27 cellular contexts compared by ENCODE assay signal in genomic region chr14:39739796-39740195, GRCh38.
DNase-seq lines count a peak whose midpoint lies in the region; ATAC-seq and TF ChIP-seq lines count a peak whose summit lies in the region.
"Had no signal": no experiment of that assay in that cellular context is flagged by ENCODE, and none has a peak within 500 bp of the region (broad histone marks: within the 10 kb centered on the region; RNA-seq: fewer than 3 reads in every experiment).

No MANE protein-coding gene starts in this region.

- H3K4me1 ChIP-seq in heart left ventricle: no peaks in the 10 kb centered on the region
- H3K4me1 ChIP-seq in lung (ENCODE audit: control insufficient read depth in 2 of 2, insufficient read depth in 2 of 2, low read length in 2 of 2): peaks cover 0 to 2% of the 10 kb centered on the region in 2 donors
- no peaks in the 10 kb centered on the region for H3K4me1 ChIP-seq in ovary (ENCODE audit: insufficient read depth)
- H3K4me1 ChIP-seq: A549, body of pancreas had no signal

- in situ Hi-C loops in G401 (cut with HindIII; ENCODE audit: low sequenced_read_pairs): no loop called here

- TF ChIP-seq EP300 in ovary (IDR thresholded peaks at IDR 0.05): no peak

- H3K4me3 ChIP-seq in heart left ventricle (no peak overlapping the region), lung (no peak overlapping the region), foreskin fibroblast (ENCODE audit: low read depth in 1 of 2, low read length in 2 of 2) (no peak overlapping the region), ovary (no peak overlapping the region)
- H3K4me3 ChIP-seq: A549, body of pancreas had no signal

- TF ChIP-seq CTCF in heart left ventricle (IDR thresholded peaks at IDR 0.05): no peak
- TF ChIP-seq CTCF in lung (IDR thresholded peaks at IDR 0.05; ENCODE audit: control extremely low read depth, extremely low read depth): no peak
- no peak for TF ChIP-seq CTCF in foreskin fibroblast (IDR thresholded peaks at IDR 0.05; ENCODE audit: low read depth, low read length)
- TF ChIP-seq CTCF in ovary (IDR thresholded peaks at IDR 0.05): no peak

- H3K27me3 ChIP-seq in heart left ventricle: no peaks in the 10 kb centered on the region
- no peaks in the 10 kb centered on the region for H3K27me3 ChIP-seq in lung (ENCODE audit: control insufficient read depth, insufficient read depth)
- no peaks in the 10 kb centered on the region for H3K27me3 ChIP-seq in ovary
- H3K27me3 ChIP-seq: body of pancreas, neutrophil had no signal

- intact Hi-C loops in heart left ventricle (cut with DNase I) (loop anchor here in 1 of 10 donors (10.0 kb wide), 1 partner anchor 375 kb away; no protein-coding TSS in a partner anchor), ovary (cut with DNase I) (no loop called here)

- peak; percentile 19 for DNase-seq in G401 (ENCODE audit: low spot score)
- DNase-seq in heart left ventricle: peak in 4 of 5 donors; percentile 10 to 75 (median 46)
- DNase-seq in lung (ENCODE audit: low spot score): peak; percentile 49
- DNase-seq in substantia nigra (lab: John Stamatoyannopoulos, UW): peak in 25 of 49 donors; percentile 2 to 71 (median 39)
- no peak for DNase-seq in foreskin fibroblast
- no peak for DNase-seq in activated CD8-positive, alpha-beta memory T cell treated with anti-CD3 and anti-CD28 coated beads, Interleukin-2, amount 50 U/mL, for 4 hours
- no peak for DNase-seq in ovary
- DNase-seq: activated CD4-positive, alpha-beta T cell treated with anti-CD3 and anti-CD28 coated beads, Interleukin-2, amount 50 U/mL, for 1 hour; activated CD4-positive, CD25-positive, alpha-beta regulatory T cell; activated gamma-delta T cell treated with Interleukin-2 at 50 U/mL for 16 hours; activated T-cell treated with anti-CD3 and anti-CD28 coated beads, Interleukin-2, amount 50 U/mL, for 4 hours; CD8-positive, alpha-beta T cell; H7; mesendoderm; NCI-H1417 treated with DMSO at 0.1 percent for 48 hours; NCI-H2081 treated with DMSO at 0.1 percent for 48 hours; NCI-H226; NCI-H69; SHP77; stimulated activated CD4-positive, alpha-beta T cell treated with anti-CD3 and anti-CD28 coated beads, Interleukin-15, amount 100 ng/mL, for 24 hours; stimulated activated CD4-positive, alpha-beta T cell treated with anti-CD3 and anti-CD28 coated beads, Interleukin-4, amount 100 ng/mL, for 4 hours; T-helper 17 cell had no signal

- 70 to 83% (median 76%) methylated on average over 2 of the region's 2 CpGs for WGBS in heart left ventricle, 4 donors
- WGBS in lung, 2 donors: 64 to 88% methylated on average over 2 of the region's 2 CpGs
- WGBS in ovary, 3 donors: 90 to 100% (median 92%) methylated on average over 2 of the region's 2 CpGs

- no peak overlapping the region for H3K27ac ChIP-seq in heart left ventricle
- H3K27ac ChIP-seq in lung (ENCODE audit: low read depth in 1 of 2, low read length in 1 of 2): no peak overlapping the region
- H3K27ac ChIP-seq in substantia nigra (ENCODE audit: low read depth, low read length, poor library complexity, severe bottlenecking): no peak overlapping the region
- H3K27ac ChIP-seq in ovary: no peak overlapping the region
- H3K27ac ChIP-seq: A549, body of pancreas, neutrophil had no signal

- TF ChIP-seq POLR2A in heart left ventricle (IDR thresholded peaks at IDR 0.05) (no peak), ovary (IDR thresholded peaks at IDR 0.05) (no peak)

- peak; percentile 67 to 91 (median 74) for ATAC-seq in heart left ventricle
- ATAC-seq in lung (ENCODE audit: insufficient read depth, low FRiP score): peak; percentile 63
- no peak for ATAC-seq in GM21515 (IDR thresholded peaks at IDR 0.05; ENCODE audit: unreplicated experiment)
- ATAC-seq: A549; activated T-cell treated with anti-CD3 and anti-CD28 coated beads, Interleukin-2, amount 50 U/mL, for 4 hours; body of pancreas; CD8-positive, alpha-beta T cell; esophagus mucosa; T-helper 17 cell had no signal

- H3K9me3 ChIP-seq in heart left ventricle (peaks cover 0 to 14% (median 0%) of the 10 kb centered on the region in 12 donors), lung (ENCODE audit: control insufficient read depth in 2 of 2, insufficient read depth in 1 of 2, low read length in 1 of 2) (no peaks in the 10 kb centered on the region), ovary (no peaks in the 10 kb centered on the region)
- H3K9me3 ChIP-seq: A549, body of pancreas, neutrophil had no signal

- no peaks in the 10 kb centered on the region for H3K36me3 ChIP-seq in heart left ventricle
- H3K36me3 ChIP-seq in lung (ENCODE audit: control insufficient read depth in 2 of 2, insufficient read depth in 2 of 2, low read length in 2 of 2): no peaks in the 10 kb centered on the region
- H3K36me3 ChIP-seq in ovary: no peaks in the 10 kb centered on the region
- H3K36me3 ChIP-seq: neutrophil had no signal

Comparison
In these comparisons a context has a peak if more than half of its experiments do, and no peak if none do; other contexts are left out.
1. DNase-seq: peak in G401 (single experiment), heart left ventricle (4 of 5), lung (single experiment) and substantia nigra (25 of 49); none in foreskin fibroblast (0 of 2), activated CD8-positive, alpha-beta memory T cell treated with anti-CD3 and anti-CD28 coated beads, Interleukin-2, amount 50 U/mL, for 4 hours (single experiment) and ovary (0 of 5).